In the genomic region with DNA sequence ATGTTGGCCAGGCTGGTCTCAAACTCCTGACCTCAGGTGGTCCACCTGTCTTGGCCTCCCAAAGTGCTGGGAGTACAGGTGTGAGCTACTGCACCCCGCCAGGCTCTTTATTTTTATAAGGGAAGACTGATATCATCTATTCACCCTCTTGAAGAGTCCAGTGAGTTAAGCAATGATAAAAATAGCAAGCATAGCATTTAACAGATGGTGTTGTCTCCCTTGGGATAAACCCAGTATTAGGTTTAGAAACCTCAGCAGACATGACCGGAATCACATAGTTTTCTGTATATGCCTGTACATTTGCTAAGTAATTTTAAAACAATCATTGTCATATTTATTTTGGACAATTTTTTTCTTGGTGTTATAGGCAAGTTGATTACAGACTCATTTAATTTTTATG, we compare ENCODE assay signal across 20 cellular contexts.
DNase-seq lines count a peak whose midpoint lies in the region; ATAC-seq, FAIRE-seq and TF ChIP-seq lines count a peak whose summit lies in the region.
"Had no signal": no experiment of that assay in that cellular context is flagged by ENCODE, and none has a peak within 500 bp of the region (broad histone marks: within the 10 kb centered on the region; RNA-seq: fewer than 3 reads in every experiment).

No MANE protein-coding gene starts in this region.

- H3K27ac ChIP-seq in HepG2 (ENCODE audit: extremely low read length, insufficient read depth, low read length) (no peak overlapping the region), right lobe of liver (no peak overlapping the region)

- CTCF ChIA-PET in HepG2 (lab: Yijun Ruan, JAX; ENCODE audit: low intra/inter-chr PET ratio, low total read pairs): no interaction called here

- no peak for TF ChIP-seq EP300 in HepG2 (IDR thresholded peaks at IDR 0.05; ENCODE audit: low read depth in 2 of 2, low read length in 2 of 2)
- TF ChIP-seq EP300 in HepG2 (CRISPR knock-in tag; IDR thresholded peaks at IDR 0.05; ENCODE audit: borderline replicate concordance): no peak

- H4K20me1 ChIP-seq in HepG2 (ENCODE audit: insufficient read depth, low read length): no peaks in the 10 kb centered on the region

- no peak for FAIRE-seq in HepG2 (lab: Jason Lieb, UNC)
- FAIRE-seq: GM12892, GM18507, H1, K562, RCC 7860 had no signal

- ATAC-seq in HepG2 (no peak), right lobe of liver (no peak), HG02610 (IDR thresholded peaks at IDR 0.05; ENCODE audit: unreplicated experiment) (no peak), GM21529 (IDR thresholded peaks at IDR 0.05; ENCODE audit: unreplicated experiment) (no peak), GM18858 (IDR thresholded peaks at IDR 0.05; ENCODE audit: unreplicated experiment) (no peak)
- ATAC-seq: K562, Right ventricle myocardium inferior had no signal

- H3K4me1 ChIP-seq in HepG2 (ENCODE audit: insufficient read depth, low read length) (no peaks in the 10 kb centered on the region), right lobe of liver (no peaks in the 10 kb centered on the region)

- in situ Hi-C loops in HepG2 (cut with HindIII; ENCODE audit: extremely low pct_ligation_motif_present, low pct_unique_long_range_greater_than_20kb): no loop called here

- intact Hi-C loops in HepG2 (cut with micrococcal nuclease; ENCODE audit: unreplicated experiment): no loop called here
- intact Hi-C loops in right lobe of liver (cut with DNase I): no loop called here

- H3K9me3 ChIP-seq in HepG2 (ENCODE audit: low read length) (peaks cover 65% of the 10 kb centered on the region), right lobe of liver (no peaks in the 10 kb centered on the region)

- TF ChIP-seq POLR2A in HepG2 (IDR thresholded peaks at IDR 0.05; ENCODE audit: insufficient read depth in 1 of 2, low read depth in 2 of 2, low read length in 2 of 2) (no peak), right lobe of liver (IDR thresholded peaks at IDR 0.05) (no peak)

- no peaks in the 10 kb centered on the region for H3K79me2 ChIP-seq in HepG2 (ENCODE audit: insufficient read depth, low read length)

- TF ChIP-seq CTCF in HepG2 (CRISPR knock-in tag; IDR thresholded peaks at IDR 0.05) (no peak), right lobe of liver (IDR thresholded peaks at IDR 0.05) (no peak)

- POLR2A ChIA-PET in HepG2 (lab: Yijun Ruan, JAX): no interaction called here

- no peak overlapping the region for H2AFZ ChIP-seq in HepG2 (ENCODE audit: low read length)

- H3K27me3 ChIP-seq in HepG2 (ENCODE audit: control insufficient read depth in 1 of 2, insufficient read depth in 2 of 2, low read length in 2 of 2): no peaks in the 10 kb centered on the region
- no peaks in the 10 kb centered on the region for H3K27me3 ChIP-seq in right lobe of liver

- WGBS in HepG2 (ENCODE audit: low lambda C conversion rate): 65% methylated on average over 2 of the region's 2 CpGs
- WGBS in right lobe of liver (ENCODE audit: insufficient coverage, low coverage, low lambda C conversion rate, missing lambda C conversion rate): 59% methylated on average over 2 of the region's 2 CpGs

- no peak overlapping the region for H3K4me2 ChIP-seq in HepG2 (ENCODE audit: low read depth, low read length)

- BruUV-seq in HepG2 (replicated peaks; lab: Mats Ljungman, UMichigan): no TSS peak

- DNase-seq in HepG2 (ENCODE audit: low spot score) (no peak), right lobe of liver (no peak), NCI-H524 treated with DMSO at 0.1 percent for 48 hours (lab: John Stamatoyannopoulos, UW) (peak; percentile 71), fibroblast of gingiva (ENCODE audit: low read depth) (peak; percentile 2), EL (no peak)
- DNase-seq: 8988T; CD4-positive, CD25-positive, alpha-beta regulatory T cell; COR-L47; MV-4-11; NCI-H2029; NCI-H510A had no signal

- H3K4me3 ChIP-seq in HepG2 (replicated peaks in 1 of 3; ENCODE audit: insufficient read depth in 1 of 3, low read depth in 2 of 3, low read length in 3 of 3): no peak overlapping the region
- H3K4me3 ChIP-seq in right lobe of liver: no peak overlapping the region
- H3K4me3 ChIP-seq: K562 had no signal

- H3K36me3 ChIP-seq in HepG2 (replicated peaks in 1 of 2; ENCODE audit: control insufficient read depth in 1 of 2, insufficient read depth in 2 of 2, low read length in 2 of 2) (no peaks in the 10 kb centered on the region), right lobe of liver (no peaks in the 10 kb centered on the region)

- no peak overlapping the region for H3K9ac ChIP-seq in HepG2 (ENCODE audit: insufficient read depth, low read depth, low read length)

- no peak for TF ChIP-seq RAD21 in HepG2 (CRISPR knock-in tag; IDR thresholded peaks at IDR 0.05)

TF ChIP-seq in HepG2, 621 proteins besides CTCF, POLR2A, EP300 and RAD21:
- no peak for TF ChIP-seq ZNF816 (CRISPR knock-in tag; IDR thresholded peaks at IDR 0.05; ENCODE audit: borderline replicate concordance)
- peak; percentile 32 to 45; a peak in 3 of 4 replicates for TF ChIP-seq MAFK (conservative IDR thresholded peaks at IDR 0.05 in 1 of 2, IDR thresholded peaks at IDR 0.05 in 1 of 2; ENCODE audit: low read length in 2 of 2)

Comparison
In these comparisons a context has a peak if more than half of its experiments do, and no peak if none do; other contexts are left out.
1. DNase-seq: peak in NCI-H524 treated with DMSO at 0.1 percent for 48 hours (single experiment) and fibroblast of gingiva (single experiment); none in HepG2 (single experiment), right lobe of liver (0 of 3) and EL (single experiment).